ENCODE assay signal across 17 cellular contexts in genomic region chr1:52571783-52572182, GRCh38. TPM values are rescaled to one million over a fixed set of nuclear protein-coding genes. Genes with fewer than 3 reads are reported as not detected.
DNase-seq lines count a peak whose midpoint lies in the region; ATAC-seq, FAIRE-seq and TF ChIP-seq lines count a peak whose summit lies in the region.
"Had no signal": no experiment of that assay in that cellular context is flagged by ENCODE, and none has a peak within 500 bp of the region (broad histone marks: within the 10 kb centered on the region; RNA-seq: fewer than 3 reads in every experiment).

No MANE protein-coding gene starts in this region.

- no peak overlapping the region for H3K23ac ChIP-seq in mesendoderm (ENCODE audit: low read length)

- SMC1A ChIA-PET in GM12878 (lab: Charles Lee; ENCODE audit: uncharacterized antibody, unreplicated experiment), result no interaction called here

- no TSS peak for BruUV-seq in GM12878 (replicated peaks; lab: Mats Ljungman, UMichigan)

- no peaks in the 10 kb centered on the region for H3K9me3 ChIP-seq in GM12878 (replicated peaks; ENCODE audit: control insufficient read depth, insufficient read depth, low read length)
- H3K9me3 ChIP-seq: esophagus muscularis mucosa had no signal

- no peaks in the 10 kb centered on the region for H3K36me3 Mint-ChIP-seq in activated T-cell treated with anti-CD3 and anti-CD28 coated beads, Interleukin-2, amount 50 U/mL, for 72 hours (ENCODE audit: insufficient read depth in 2 of 2)
- no peaks in the 10 kb centered on the region for H3K36me3 Mint-ChIP-seq in activated T-cell treated with anti-CD3 and anti-CD28 coated beads, Interleukin-2, amount 50 U/mL, for 24 hours (ENCODE audit: low read depth)

- no peak overlapping the region for H3K27ac Mint-ChIP-seq in activated T-cell treated with anti-CD3 and anti-CD28 coated beads, Interleukin-2, amount 50 U/mL, for 72 hours
- no peak overlapping the region for H3K27ac Mint-ChIP-seq in activated T-cell treated with anti-CD3 and anti-CD28 coated beads, Interleukin-2, amount 50 U/mL, for 24 hours
- H3K27ac Mint-ChIP-seq: activated CD4-positive, alpha-beta memory T cell treated with anti-CD3 and anti-CD28 coated beads, Interleukin-2, amount 10 ng/mL, durations not matched to agents 7 days and 5 days; H9 had no signal

- H2AK5ac ChIP-seq in mesendoderm (ENCODE audit: low read length), result no peak overlapping the region

- no peak overlapping the region for H4K5ac ChIP-seq in mesendoderm (ENCODE audit: low read length)

- no peak for TF ChIP-seq CTCF in GM12878 (IDR thresholded peaks at IDR 0.05 in 2 of 3, conservative IDR thresholded peaks at IDR 0.05 in 1 of 3; ENCODE audit: control insufficient read depth in 2 of 3, extremely low read depth in 1 of 3, insufficient read depth in 1 of 3, low read depth in 3 of 3, low read length in 3 of 3)

- TF ChIP-seq EP300 in GM12878 (IDR thresholded peaks at IDR 0.05; ENCODE audit: borderline replicate concordance in 1 of 2, control insufficient read depth in 1 of 2, low read depth in 2 of 2, low read length in 2 of 2), result no peak

- H3K18ac ChIP-seq in mesendoderm (ENCODE audit: low read length), result no peak overlapping the region

- TF ChIP-seq RAD21 in GM12878 (IDR thresholded peaks at IDR 0.05; ENCODE audit: insufficient read depth, low read depth, low read length), result no peak

- H3K27ac ChIP-seq in GM12878 (ENCODE audit: control insufficient read depth, insufficient read depth) (no peak overlapping the region), mesendoderm (ENCODE audit: low read depth, low read length) (no peak overlapping the region)
- H3K27ac ChIP-seq: esophagus muscularis mucosa, PC-9 had no signal

- H3K4me1 Mint-ChIP-seq in activated T-cell treated with anti-CD3 and anti-CD28 coated beads, Interleukin-2, amount 50 U/mL, for 72 hours (ENCODE audit: low read depth), result peaks cover 22% of the 10 kb centered on the region
- peaks cover 22% of the 10 kb centered on the region for H3K4me1 Mint-ChIP-seq in activated T-cell treated with anti-CD3 and anti-CD28 coated beads, Interleukin-2, amount 50 U/mL, for 24 hours (ENCODE audit: low read depth)

- H3K27me3 ChIP-seq in GM12878 (replicated peaks in 1 of 2; ENCODE audit: control insufficient read depth in 2 of 2, insufficient read depth in 2 of 2, low read length in 1 of 2), result no peaks in the 10 kb centered on the region
- H3K27me3 ChIP-seq in mesendoderm (ENCODE audit: insufficient read depth, low read length, poor library complexity), result no peaks in the 10 kb centered on the region
- H3K27me3 ChIP-seq: esophagus muscularis mucosa had no signal

- CTCF ChIA-PET in GM12878 (lab: Yijun Ruan, JAX), result no interaction called here

- H3K79me2 ChIP-seq in GM12878 (ENCODE audit: control insufficient read depth, insufficient read depth, low read length) (no peaks in the 10 kb centered on the region), mesendoderm (ENCODE audit: control insufficient read depth, insufficient read depth, low read length) (no peaks in the 10 kb centered on the region)

- H3K9ac ChIP-seq in GM12878 (ENCODE audit: control insufficient read depth, insufficient read depth, low read length) (no peak overlapping the region), mesendoderm (ENCODE audit: low read length) (no peak overlapping the region)

- no peak for FAIRE-seq in GM12878 (lab: Jason Lieb, UNC)

- H2BK120ac ChIP-seq in mesendoderm (ENCODE audit: low read depth, low read length), result no peak overlapping the region

- H3K36me3 ChIP-seq in GM12878 (ENCODE audit: control insufficient read depth in 2 of 2, insufficient read depth in 2 of 2, low read length in 1 of 2) (no peaks in the 10 kb centered on the region), mesendoderm (ENCODE audit: control insufficient read depth, insufficient read depth, low read length) (no peaks in the 10 kb centered on the region)
- H3K36me3 ChIP-seq: esophagus muscularis mucosa had no signal

- no peak for TF ChIP-seq POLR2A in GM12878 (IDR thresholded peaks at IDR 0.05; ENCODE audit: low read depth, low read length)

- H2AFZ ChIP-seq in GM12878 (ENCODE audit: control insufficient read depth, low read depth, low read length), result no peak overlapping the region
- H2AFZ ChIP-seq: PC-9 had no signal

- H3K4me3 ChIP-seq in GM12878 (no peak overlapping the region), mesendoderm (ENCODE audit: low read length) (no peak overlapping the region)
- H3K4me3 ChIP-seq: esophagus muscularis mucosa, PC-9 had no signal

- no peaks in the 10 kb centered on the region for H3K27me3 Mint-ChIP-seq in activated T-cell treated with anti-CD3 and anti-CD28 coated beads, Interleukin-2, amount 50 U/mL, for 72 hours (ENCODE audit: low read depth)
- H3K27me3 Mint-ChIP-seq in activated T-cell treated with anti-CD3 and anti-CD28 coated beads, Interleukin-2, amount 50 U/mL, for 24 hours, result no peaks in the 10 kb centered on the region

- H2BK15ac ChIP-seq in mesendoderm (replicated peaks; ENCODE audit: low read depth), result no peak overlapping the region

- intact Hi-C loops in GM12878 (cut with micrococcal nuclease; ENCODE audit: unreplicated experiment), result no loop called here

- no peak overlapping the region for H3K56ac ChIP-seq in mesendoderm (ENCODE audit: low read length)

- DNase-seq in activated T-cell treated with anti-CD3 and anti-CD28 coated beads, Interleukin-2, amount 50 U/mL, for 72 hours, result no peak
- DNase-seq in activated T-cell treated with anti-CD3 and anti-CD28 coated beads, Interleukin-2, amount 50 U/mL, for 24 hours, result no peak
- peak; percentile 93 for DNase-seq in NAMALWA (ENCODE audit: low spot score)
- no peak for DNase-seq in GM12878 (ENCODE audit: low read depth, low spot score)
- peak; percentile 68 for DNase-seq in mesendoderm
- no peak for DNase-seq in NCI-H510A (lab: John Stamatoyannopoulos, UW)
- DNase-seq in D341Med (ENCODE audit: low spot score), result no peak
- DNase-seq: activated CD4-positive, alpha-beta memory T cell treated with anti-CD3 and anti-CD28 coated beads, Interleukin-2, amount 10 ng/mL, durations not matched to agents 7 days and 5 days; activated naive CD4-positive, alpha-beta T cell treated with Interleukin-2 at 50 U/mL for 16 hours; cerebellar nuclear complex; DMS79 treated with DMSO at 0.1 percent for 48 hours; H9; midbrain; NCI-H2107 had no signal

- H3K9me3 Mint-ChIP-seq in activated T-cell treated with anti-CD3 and anti-CD28 coated beads, Interleukin-2, amount 50 U/mL, for 72 hours, result no peaks in the 10 kb centered on the region
- H3K9me3 Mint-ChIP-seq in activated T-cell treated with anti-CD3 and anti-CD28 coated beads, Interleukin-2, amount 50 U/mL, for 24 hours, result no peaks in the 10 kb centered on the region
- H3K9me3 Mint-ChIP-seq: activated CD4-positive, alpha-beta memory T cell treated with anti-CD3 and anti-CD28 coated beads, Interleukin-2, amount 10 ng/mL, durations not matched to agents 7 days and 5 days; H9 had no signal

- H3K4me1 ChIP-seq in GM12878 (ENCODE audit: control insufficient read depth, insufficient read depth, low read length) (peaks cover 3% of the 10 kb centered on the region; the same call in 1 of the 2 replicates), mesendoderm (ENCODE audit: control insufficient read depth, low read depth, low read length) (no peaks in the 10 kb centered on the region)

- in situ Hi-C loops in GM12878 (cut with MboI), result no loop called here

- H4K20me1 ChIP-seq in GM12878 (ENCODE audit: control insufficient read depth, insufficient read depth), result no peaks in the 10 kb centered on the region

- no peaks in the 10 kb centered on the region for H3K79me1 ChIP-seq in mesendoderm (ENCODE audit: low read length)

- ATAC-seq in activated T-cell treated with anti-CD3 and anti-CD28 coated beads, Interleukin-2, amount 50 U/mL, for 72 hours (replicated peaks in 1 of 2), result peak; percentile 13 to 23
- ATAC-seq in GM12878 (peak; percentile 42), GM18907 (IDR thresholded peaks at IDR 0.05; ENCODE audit: unreplicated experiment) (no peak)

- whole genome bisulfite sequencing in GM12878 (ENCODE audit: insufficient coverage, insufficient replicate concordance, low lambda C conversion rate, missing lambda C conversion rate), result 47% methylated on average over 1 of the region's 1 CpG
- no CpG with 5 or more reads among the region's 1 CpG for WGBS in mesendoderm (ENCODE audit: extremely low coverage, insufficient coverage, low lambda C conversion rate)

- no peak overlapping the region for H3K4ac ChIP-seq in mesendoderm (ENCODE audit: low read depth, low read length)

- no peak overlapping the region for H3K4me3 Mint-ChIP-seq in activated T-cell treated with anti-CD3 and anti-CD28 coated beads, Interleukin-2, amount 50 U/mL, for 72 hours
- no peak overlapping the region for H3K4me3 Mint-ChIP-seq in activated T-cell treated with anti-CD3 and anti-CD28 coated beads, Interleukin-2, amount 50 U/mL, for 24 hours
- H3K4me3 Mint-ChIP-seq: activated CD4-positive, alpha-beta memory T cell treated with anti-CD3 and anti-CD28 coated beads, Interleukin-2, amount 10 ng/mL, durations not matched to agents 7 days and 5 days; H9 had no signal

- RAD21 ChIA-PET in GM12878 (lab: Charles Lee; ENCODE audit: unreplicated experiment), result no interaction called here

- H3K4me2 ChIP-seq in GM12878 (ENCODE audit: control insufficient read depth, insufficient read depth), result no peak overlapping the region
- H3K4me2 ChIP-seq in mesendoderm (ENCODE audit: low read length), result no peak overlapping the region
- H3K4me2 ChIP-seq: PC-9 had no signal

- H4K8ac ChIP-seq in mesendoderm (ENCODE audit: low read depth, low read length), result no peak overlapping the region

- POLR2A ChIA-PET in GM12878 (lab: Charles Lee), result no interaction called here

- H2BK5ac ChIP-seq in mesendoderm (ENCODE audit: low read length), result no peak overlapping the region

RNA-seq across cellular contexts. Expression of gene TUT4, which starts 18.9 kb away (rescaled TPM):
- total RNA-seq in activated T-cell treated with anti-CD3 and anti-CD28 coated beads, Interleukin-2, amount 50 U/mL, for 72 hours, result 100 to 1,000 TPM; 108 to 120 TPM
- total RNA-seq in GM12878 (2013; cell fraction: nucleolus; rRNA removed), result 252 and 259 TPM in 2 replicates
- total RNA-seq in GM12878 (2014; rRNA removed) (26.7 and 32.8 TPM in 2 replicates), GM12878 (2014; rRNA removed; fragmentation: Illumina TruSeq; extraction: Trizol) (25.9 and 29.5 TPM in 2 replicates), GM12878 (2021) (27.7 and 28.0 TPM in 2 replicates)
- polyA plus RNA-seq in GM12878 (2011; ENCODE audit: low read depth), result 22.2 TPM
- polyA plus RNA-seq in GM12878 (2011; rRNA removed) (40.7 and 43.9 TPM in 2 replicates), GM12878 (2014; fragmentation: Illumina TruSeq; extraction: Trizol) (36.0 and 48.1 TPM in 2 replicates), GM12878 (2014; fragmentation: Nextera tagmentation; extraction: Ambion mirVana) (10 to 100 TPM in 1 of 2 experiments, 1 to 10 TPM in 1; 9.4 to 11.5 TPM), GM12878 (2014; rRNA removed) (25.9 and 31.1 TPM in 2 replicates), GM12878 (2016; fragmentation: Nextera tagmentation; extraction: Ambion mirVana) (10 to 100 TPM; 27.6 to 32.9 TPM)
- 33.3 and 42.0 TPM in 2 replicates for polyA plus RNA-seq in GM12878 (2011; cell fraction: cytosol; rRNA removed)
- polyA plus RNA-seq in GM12878 (2011; cell fraction: nucleus; rRNA removed), result 116 and 123 TPM in 2 replicates
- polyA plus RNA-seq in GM12878 (2012), result 35.8 and 41.9 TPM in 2 replicates
- polyA minus RNA-seq in GM12878 (2011; rRNA and poly(A)+ RNA removed), result 24.8 and 27.2 TPM in 2 replicates
- 16.6 and 19.1 TPM in 2 replicates for polyA minus RNA-seq in GM12878 (2011; cell fraction: cytosol; rRNA and poly(A)+ RNA removed)
- 32.0 and 47.8 TPM in 2 replicates for polyA minus RNA-seq in GM12878 (2011; cell fraction: nucleus; rRNA and poly(A)+ RNA removed)
- polyA plus RNA-seq in mesendoderm (2013, experiment 1 of 2), result 25.3 TPM
- 25.7 TPM for polyA plus RNA-seq in mesendoderm (2013, experiment 2 of 2)

RNA-seq across cellular contexts. Expression of gene GPX7, which starts 30.4 kb away (rescaled TPM):
- total RNA-seq in activated T-cell treated with anti-CD3 and anti-CD28 coated beads, Interleukin-2, amount 50 U/mL, for 72 hours, result 10 to 100 TPM; 26.3 to 27.6 TPM
- total RNA-seq in GM12878 (2013; cell fraction: nucleolus; rRNA removed), result 3.5 and 3.6 TPM in 2 replicates
- total RNA-seq in GM12878 (2014; rRNA removed) (4.0 and 4.2 TPM in 2 replicates), GM12878 (2014; rRNA removed; fragmentation: Illumina TruSeq; extraction: Trizol) (2.3 and 2.9 TPM in 2 replicates), GM12878 (2021) (1.9 and 2.6 TPM in 2 replicates)
- polyA plus RNA-seq in GM12878 (2011; ENCODE audit: low read depth), result 5.4 TPM
- polyA plus RNA-seq in GM12878 (2011; rRNA removed) (not detected in 2 replicates), GM12878 (2014; fragmentation: Illumina TruSeq; extraction: Trizol) (2.4 and 3.7 TPM in 2 replicates), GM12878 (2014; fragmentation: Nextera tagmentation; extraction: Ambion mirVana) (1 to 10 TPM; 1.9 to 2.2 TPM), GM12878 (2014; rRNA removed) (3.8 and 4.1 TPM in 2 replicates), GM12878 (2016; fragmentation: Nextera tagmentation; extraction: Ambion mirVana) (1 to 10 TPM; 2.3 to 2.5 TPM)
- 0.13 TPM in 1 of 2 replicates, not detected in the other for polyA plus RNA-seq in GM12878 (2011; cell fraction: cytosol; rRNA removed)
- polyA plus RNA-seq in GM12878 (2011; cell fraction: nucleus; rRNA removed), result 0.16 TPM in 1 of 2 replicates, not detected in the other
- 9.1 and 9.8 TPM in 2 replicates for polyA plus RNA-seq in GM12878 (2012)
- polyA minus RNA-seq in GM12878 (2011; rRNA and poly(A)+ RNA removed), result not detected in 2 replicates
- not detected in 2 replicates for polyA minus RNA-seq in GM12878 (2011; cell fraction: cytosol; rRNA and poly(A)+ RNA removed)
- not detected in 2 replicates for polyA minus RNA-seq in GM12878 (2011; cell fraction: nucleus; rRNA and poly(A)+ RNA removed)
- polyA plus RNA-seq in mesendoderm (2013, experiment 1 of 2), result 12.5 TPM
- 13.3 TPM for polyA plus RNA-seq in mesendoderm (2013, experiment 2 of 2)
- total RNA-seq: PC-9 had no signal

Comparison
In these comparisons a context has a peak if more than half of its experiments do, and no peak if none do; other contexts are left out.
1. DNase-seq: peak in NAMALWA (single experiment) and mesendoderm (single experiment); none in activated T-cell treated with anti-CD3 and anti-CD28 coated beads, Interleukin-2, amount 50 U/mL, for 72 hours (0 of 2), activated T-cell treated with anti-CD3 and anti-CD28 coated beads, Interleukin-2, amount 50 U/mL, for 24 hours (single experiment), GM12878 (single experiment), NCI-H510A (single experiment) and D341Med (single experiment).
2. RNA of gene GPX7, which starts 30.4 kb away (total RNA-seq): 26.3 to 27.6 TPM in activated T-cell treated with anti-CD3 and anti-CD28 coated beads, Interleukin-2, amount 50 U/mL, for 72 hours; 1.9 to 4.2 TPM in GM12878; every median in the first group is over 4 times any median in the second.